8 cellular contexts compared by ENCODE assay signal in genomic region chr12:57459750-57460400, GRCh38. TPM values are rescaled to one million over a fixed set of nuclear protein-coding genes. Genes with fewer than 3 reads are reported as not detected.
DNase-seq lines count a peak whose midpoint lies in the region; ATAC-seq lines count a peak whose summit lies in the region.

TSS of gene GLI1 (plus strand) at chr12:57459785. CDS start at chr12:57463692, 3,907 bp downstream.

- H3K4me3 ChIP-seq in skeletal muscle satellite cell (ENCODE audit: low read length): peak within 1 kb of the TSS; percentile 87

- no peaks in the 10 kb centered on the region for H3K36me3 ChIP-seq in skeletal muscle satellite cell (ENCODE audit: insufficient read depth, low read length)

- peak; percentile 44 for ATAC-seq in Right ventricle myocardium inferior
- ATAC-seq in activated CD8-positive, alpha-beta T cell treated with anti-CD3 and anti-CD28 coated beads, Interleukin-2, amount 10 ng/mL, durations not matched to agents 7 days and 5 days: no peak
- ATAC-seq in left ventricle myocardium superior: peak; percentile 55
- no peak for ATAC-seq in GM21786 (IDR thresholded peaks at IDR 0.05; ENCODE audit: unreplicated experiment)

- intact Hi-C loops in Right ventricle myocardium inferior (cut with DNase I) (loop anchor here (10.0 kb wide), 1 partner anchor 165 kb away; no protein-coding TSS in a partner anchor), cardiac septum (cut with DNase I) (loop anchor here (5.0 kb wide), 1 partner anchor 248 kb away; no protein-coding TSS in a partner anchor), left ventricle myocardium superior (cut with micrococcal nuclease) (no loop called here)

- peak within 1 kb of the TSS; percentile 97 for H3K27ac Mint-ChIP-seq in activated CD8-positive, alpha-beta T cell treated with anti-CD3 and anti-CD28 coated beads, Interleukin-2, amount 10 ng/mL, durations not matched to agents 7 days and 5 days

- CTCF ChIA-PET in activated CD8-positive, alpha-beta T cell treated with anti-CD3 and anti-CD28 coated beads, Interleukin-2, amount 10 ng/mL, durations not matched to agents 7 days and 5 days (lab: Charles Lee): interaction anchor here (0.9 to 2.8 kb wide), 34 partner anchors 11 to 348 kb away, joined by 3 to 48 read pairs (median 6); partner anchors contain the start of genes ARHGAP9, DDIT3, INHBC and NXPH4

- DNase-seq in Right ventricle myocardium inferior (ENCODE audit: missing footprints): no peak
- DNase-seq in cardiac septum (ENCODE audit: low spot score): no peak
- no peak for DNase-seq in activated CD8-positive, alpha-beta T cell treated with anti-CD3 and anti-CD28 coated beads, Interleukin-2, amount 10 ng/mL, durations not matched to agents 7 days and 5 days
- no peak for DNase-seq in left ventricle myocardium superior
- no peak for DNase-seq in NCI-H146 treated with DMSO at 0.1 percent for 48 hours (lab: John Stamatoyannopoulos, UW; ENCODE audit: unreplicated experiment)
- DNase-seq in NCI-H345 treated with DMSO at 0.1 percent for 48 hours (lab: John Stamatoyannopoulos, UW; ENCODE audit: unreplicated experiment): no peak

- no peaks in the 10 kb centered on the region for H3K36me3 Mint-ChIP-seq in activated CD8-positive, alpha-beta T cell treated with anti-CD3 and anti-CD28 coated beads, Interleukin-2, amount 10 ng/mL, durations not matched to agents 7 days and 5 days (ENCODE audit: low read depth)

- no peaks in the 10 kb centered on the region for H3K9me3 ChIP-seq in skeletal muscle satellite cell (replicated peaks; ENCODE audit: low read length)

- POLR2A ChIA-PET in activated CD8-positive, alpha-beta T cell treated with anti-CD3 and anti-CD28 coated beads, Interleukin-2, amount 10 ng/mL, durations not matched to agents 7 days and 5 days (lab: Charles Lee): interaction anchor here (1.3 to 6.7 kb wide), 3 partner anchors 18 to 234 kb away, joined by 3 to 74 read pairs (median 6); partner anchors contain the start of genes ARHGAP9 and DDIT3

- H3K4me1 ChIP-seq in skeletal muscle satellite cell (ENCODE audit: control insufficient read depth, insufficient read depth, low read length): peaks cover 32% of the 10 kb centered on the region

- H3K27me3 ChIP-seq in skeletal muscle satellite cell (ENCODE audit: control insufficient read depth, insufficient read depth, low read length): peaks cover 1% of the 10 kb centered on the region

- H3K4me2 ChIP-seq in skeletal muscle satellite cell (ENCODE audit: low read length): peak within 1 kb of the TSS; percentile 99

- H3K9ac ChIP-seq in skeletal muscle satellite cell (ENCODE audit: low read depth, low read length): peak within 1 kb of the TSS; percentile 77

- H3K4me1 Mint-ChIP-seq in activated CD8-positive, alpha-beta T cell treated with anti-CD3 and anti-CD28 coated beads, Interleukin-2, amount 10 ng/mL, durations not matched to agents 7 days and 5 days (ENCODE audit: low read depth): peaks cover 75% of the 10 kb centered on the region

- no peaks in the 10 kb centered on the region for H3K9me3 Mint-ChIP-seq in activated CD8-positive, alpha-beta T cell treated with anti-CD3 and anti-CD28 coated beads, Interleukin-2, amount 10 ng/mL, durations not matched to agents 7 days and 5 days (ENCODE audit: insufficient read depth)

- H3K27me3 Mint-ChIP-seq in activated CD8-positive, alpha-beta T cell treated with anti-CD3 and anti-CD28 coated beads, Interleukin-2, amount 10 ng/mL, durations not matched to agents 7 days and 5 days (ENCODE audit: low read depth): peaks cover 9% of the 10 kb centered on the region

- H3K4me3 Mint-ChIP-seq in activated CD8-positive, alpha-beta T cell treated with anti-CD3 and anti-CD28 coated beads, Interleukin-2, amount 10 ng/mL, durations not matched to agents 7 days and 5 days: peak within 1 kb of the TSS; percentile 97

RNA-seq across cellular contexts. Expression of gene GLI1, which starts in this region (rescaled TPM):
- total RNA-seq in Right ventricle myocardium inferior (0.92 TPM), cardiac septum (0.83 TPM), left ventricle myocardium superior (0.37 TPM)
- total RNA-seq in activated CD8-positive, alpha-beta T cell treated with anti-CD3 and anti-CD28 coated beads, Interleukin-2, amount 10 ng/mL, durations not matched to agents 7 days and 5 days: 1 to 10 TPM in 1 of 2 experiments, under 1 TPM in 1; 0.68 to 1.9 TPM
- 0.44 and 0.76 TPM in 2 replicates for total RNA-seq in skeletal muscle satellite cell (2012; rRNA removed)

Comparison
In these comparisons a context has a peak if more than half of its experiments do, and no peak if none do; other contexts are left out.
1. Peak in ATAC-seq in Right ventricle myocardium inferior; RNA of the gene not detected or under 1 TPM.
2. Peak in ATAC-seq in left ventricle myocardium superior; RNA of the gene not detected or under 1 TPM.